10 cellular contexts compared by ENCODE assay signal in the genomic region with DNA sequence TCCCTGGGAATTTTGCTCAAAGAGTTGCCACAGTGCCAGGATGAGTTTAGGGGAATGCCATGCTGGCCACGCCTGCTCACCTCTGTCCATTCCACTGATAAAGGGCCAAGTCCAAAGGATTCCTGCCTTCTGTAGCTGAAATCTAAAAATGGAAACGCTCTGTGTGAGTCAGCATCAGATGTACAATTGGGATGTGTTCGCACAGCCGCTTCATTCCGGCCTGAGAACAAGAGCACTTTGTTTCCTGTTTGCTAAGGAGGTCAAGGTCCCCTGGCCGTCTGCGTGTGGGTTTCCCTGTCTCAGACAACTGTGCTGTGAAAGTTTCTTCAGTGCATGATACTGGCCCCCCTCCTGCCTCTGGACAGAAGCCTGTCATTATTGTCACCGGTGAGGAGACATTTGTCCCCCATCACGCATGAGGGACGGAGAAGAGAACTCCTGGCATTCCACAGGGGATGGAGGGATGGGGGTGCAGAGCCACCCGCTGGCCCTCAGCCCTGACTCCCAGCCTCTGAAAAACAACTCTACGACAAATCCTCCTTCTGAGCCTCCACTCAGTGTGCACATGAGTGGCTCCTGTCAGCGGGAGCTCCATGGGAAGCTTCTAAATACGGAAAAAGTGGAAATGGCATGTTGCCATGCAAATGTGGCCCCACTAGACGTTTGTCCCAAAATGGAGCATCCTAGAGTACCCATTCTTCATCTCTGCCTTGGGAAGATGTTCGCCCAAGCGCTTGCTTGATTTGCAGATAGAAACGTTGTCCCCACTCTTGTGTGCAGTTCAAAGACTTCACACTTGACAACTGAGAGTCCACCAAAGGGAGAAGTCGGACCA.
A peak's percentile ranks its signal among the peaks of the same experiment; 100 is the strongest.
DNase-seq lines count a peak whose midpoint lies in the region; TF ChIP-seq lines count a peak whose summit lies in the region.
"Had no signal": no experiment of that assay in that cellular context is flagged by ENCODE, and none has a peak within 500 bp of the region (broad histone marks: within the 10 kb centered on the region; RNA-seq: fewer than 3 reads in every experiment).

No MANE protein-coding gene starts in this region.

- intact Hi-C loops in posterior vena cava (cut with DNase I), result no loop called here

- no peaks in the 10 kb centered on the region for H3K9me3 ChIP-seq in cardiac muscle cell (ENCODE audit: low read depth)

- H3K27me3 ChIP-seq in cardiac muscle cell, result no peaks in the 10 kb centered on the region

- H3K9me3 Mint-ChIP-seq in osteocyte (ENCODE audit: unreplicated experiment), result no peaks in the 10 kb centered on the region

- H3K36me3 Mint-ChIP-seq in osteocyte (ENCODE audit: unreplicated experiment), result peaks cover 3% of the 10 kb centered on the region
- H3K36me3 Mint-ChIP-seq: activated naive CD8-positive, alpha-beta T cell treated with anti-CD3 and anti-CD28 coated beads, Interleukin-2, amount 10 ng/mL, durations not matched to agents 7 days and 5 days had no signal

- H3K27me3 Mint-ChIP-seq in osteocyte (ENCODE audit: unreplicated experiment), result peaks cover 45% of the 10 kb centered on the region

- TF ChIP-seq CTCF in cardiac muscle cell (IDR thresholded peaks at IDR 0.05; ENCODE audit: low read depth, low read length) (no peak), osteocyte (IDR thresholded peaks at IDR 0.05) (no peak)

- no peaks in the 10 kb centered on the region for H3K36me3 ChIP-seq in cardiac muscle cell

- H3K4me1 ChIP-seq in cardiac muscle cell (ENCODE audit: low read depth), result peaks cover 15% of the 10 kb centered on the region

- peaks cover 25% of the 10 kb centered on the region for H3K4me1 Mint-ChIP-seq in osteocyte (ENCODE audit: unreplicated experiment)

- peak overlapping the region; percentile 68 for H3K27ac Mint-ChIP-seq in osteocyte (ENCODE audit: unreplicated experiment)
- H3K27ac Mint-ChIP-seq: activated naive CD8-positive, alpha-beta T cell treated with anti-CD3 and anti-CD28 coated beads, Interleukin-2, amount 10 ng/mL, durations not matched to agents 7 days and 5 days had no signal

- H3K4me3 Mint-ChIP-seq in osteocyte (ENCODE audit: unreplicated experiment), result no peak overlapping the region
- H3K4me3 Mint-ChIP-seq: activated naive CD8-positive, alpha-beta T cell treated with anti-CD3 and anti-CD28 coated beads, Interleukin-2, amount 10 ng/mL, durations not matched to agents 7 days and 5 days had no signal

- H3K4me3 ChIP-seq in cardiac muscle cell, result no peak overlapping the region

- DNase-seq in C1 segment of cervical spinal cord (lab: John Stamatoyannopoulos, UW) (peak in 12 of 14 donors; percentile 30 to 87 (median 77)), amygdala (lab: John Stamatoyannopoulos, UW) (peak in 53 of 56 donors; percentile 20 to 92 (median 78)), cardiac muscle cell (ENCODE audit: low read depth in 1 of 2, low spot score in 1 of 2) (peak; percentile 61 to 96), osteocyte (ENCODE audit: extremely low spot score, unreplicated experiment) (no peak), NCI-H1105 treated with DMSO at 0.1 percent for 48 hours (lab: John Stamatoyannopoulos, UW) (no peak), posterior vena cava (ENCODE audit: low spot score) (no peak), SK-N-DZ (ENCODE audit: low spot score) (no peak)
- DNase-seq in NK-92 treated with Interleukin-12 subunit alpha and Interleukin-12 subunit beta, amount 100 ng/mL, for 24 hours (lab: John Stamatoyannopoulos, UW), result no peak
- DNase-seq: activated naive CD8-positive, alpha-beta T cell treated with anti-CD3 and anti-CD28 coated beads, Interleukin-2, amount 10 ng/mL, durations not matched to agents 7 days and 5 days had no signal

- peak overlapping the region; percentile 0 for H3K27ac ChIP-seq in cardiac muscle cell
- H3K27ac ChIP-seq: C4-2B had no signal

Comparison
In these comparisons a context has a peak if more than half of its experiments do, and no peak if none do; other contexts are left out.
1. DNase-seq: peak in C1 segment of cervical spinal cord (12 of 14), amygdala (53 of 56) and cardiac muscle cell (2 of 2); none in osteocyte (single experiment), NCI-H1105 treated with DMSO at 0.1 percent for 48 hours (single experiment), NK-92 treated with Interleukin-12 subunit alpha and Interleukin-12 subunit beta, amount 100 ng/mL, for 24 hours (single experiment), posterior vena cava (single experiment) and SK-N-DZ (single experiment).